23 cellular contexts compared by ENCODE assay signal in genomic region chr5:141704782-141705297, GRCh38. TPM values are rescaled to one million over a fixed set of nuclear protein-coding genes. Genes with fewer than 3 reads are reported as not detected.
DNase-seq lines count a peak whose midpoint lies in the region; ATAC-seq, FAIRE-seq and TF ChIP-seq lines count a peak whose summit lies in the region.
"Had no signal": no experiment of that assay in that cellular context is flagged by ENCODE, and none has a peak within 500 bp of the region (broad histone marks: within the 10 kb centered on the region; RNA-seq: fewer than 3 reads in every experiment).

No MANE protein-coding gene starts in this region.

- no peak overlapping the region for H3K4me3 ChIP-seq in HAP-1
- no peak overlapping the region for H3K4me3 ChIP-seq in Caco-2 (ENCODE audit: low read depth, low read length)
- H3K4me3 ChIP-seq: A549; BLaER1 treated with 17β-estradiol and CSF1 and Interleukin-3, amounts not matched to agents 10 nM and 100 nM; GM12878; GM23338 had no signal

- intact Hi-C loops in left colon (cut with DNase I, micrococcal nuclease) (loop anchor here (5.0 kb wide), 2 partner anchors 172 to 177 kb away; partner anchors contain the start of gene PCDH1 (in 1 of the 2)), Caco-2 (cut with micrococcal nuclease; ENCODE audit: unreplicated experiment) (loop anchor here (1.0 to 5.0 kb wide), 2 partner anchors 9 to 32 kb away; no protein-coding TSS in a partner anchor)

- H3K9me3 ChIP-seq in HAP-1 (no peaks in the 10 kb centered on the region), Caco-2 (no peaks in the 10 kb centered on the region)
- H3K9me3 ChIP-seq: A549; BE2C; BLaER1 treated with 17β-estradiol and CSF1 and Interleukin-3, amounts not matched to agents 10 nM and 100 nM had no signal

- H3K4me1 ChIP-seq in HAP-1 = no peaks in the 10 kb centered on the region; the same call in 1 of the 2 replicates
- peaks cover 15% of the 10 kb centered on the region for H3K4me1 ChIP-seq in Caco-2

- CTCF ChIA-PET in Caco-2 (lab: Charles Lee) = interaction anchor here (1.5 kb wide), 1 partner anchor 110 kb away, joined by 5 read pairs; no protein-coding TSS in a partner anchor

- H3K27ac Mint-ChIP-seq in Caco-2 (ENCODE audit: unreplicated experiment) = no peak overlapping the region
- H3K27ac Mint-ChIP-seq: CD14-positive monocyte; CD4-positive, alpha-beta T cell; CD8-positive, alpha-beta memory T cell; GM23338; H9 had no signal

- POLR2A ChIA-PET in Caco-2 (lab: Charles Lee) = no interaction called here

- no peaks in the 10 kb centered on the region for H3K36me3 Mint-ChIP-seq in Caco-2 (ENCODE audit: insufficient read depth, unreplicated experiment)
- H3K36me3 Mint-ChIP-seq: CD8-positive, alpha-beta memory T cell had no signal

- no TSS peak for BruUV-seq in Caco-2 (replicated peaks; lab: Mats Ljungman, UMichigan)

- ATAC-seq in left colon (peak; percentile 76), HG03439 (IDR thresholded peaks at IDR 0.05; ENCODE audit: unreplicated experiment) (no peak)
- ATAC-seq: A549, GM12878, GM23338 had no signal

- TF ChIP-seq POLR2A in GM12891 (IDR thresholded peaks at IDR 0.05; ENCODE audit: low read depth, low read length) = no peak

- H3K9me3 Mint-ChIP-seq in Caco-2 (ENCODE audit: unreplicated experiment) = no peaks in the 10 kb centered on the region
- H3K9me3 Mint-ChIP-seq: CD4-positive, alpha-beta T cell; GM23338; H9 had no signal

- H3K4me1 Mint-ChIP-seq in Caco-2 (ENCODE audit: low read depth, unreplicated experiment) = no peaks in the 10 kb centered on the region

- H3K36me3 ChIP-seq in HAP-1 (replicated peaks) (no peaks in the 10 kb centered on the region), Caco-2 (ENCODE audit: control insufficient read depth, insufficient read depth, low read length) (no peaks in the 10 kb centered on the region)
- H3K36me3 ChIP-seq: BE2C; BLaER1 treated with 17β-estradiol and CSF1 and Interleukin-3, amounts not matched to agents 10 nM and 100 nM had no signal

- DNase-seq in Caki2 (ENCODE audit: low read depth) (peak; percentile 40), GM12891 (ENCODE audit: insufficient read length, low spot score) (no peak), left colon (peak in 1 of 2 donors; percentile 50), superior temporal gyrus (ENCODE audit: extremely low spot score) (peak; percentile 32), HAP-1 (ENCODE audit: low spot score in 2 of 2) (no peak), Caco-2 (no peak)
- DNase-seq: 8988T; ACHN; AML-193; BE2C; CD4-positive, alpha-beta T cell; CD8-positive, alpha-beta memory T cell; DMS153; DND-41; GDM1; H9 had no signal

- in situ Hi-C loops in Caki2 (cut with HindIII; ENCODE audit: low pct_unique_long_range_greater_than_20kb, low sequenced_read_pairs) = no loop called here
- in situ Hi-C loops in HAP-1 (cut with MboI; ENCODE audit: low sequenced_read_pairs) = loop anchor here (5.0 kb wide), 1 partner anchor 172 kb away; the partner anchor contains the start of gene PCDH1

- H3K27me3 ChIP-seq in HAP-1 (ENCODE audit: low read depth) (no peaks in the 10 kb centered on the region; the same call in 1 of the 2 replicates), Caco-2 (replicated peaks; ENCODE audit: control insufficient read depth, insufficient read depth, low read length) (peaks cover 1% of the 10 kb centered on the region; the same call in 1 of the 2 replicates)
- H3K27me3 ChIP-seq: BE2C had no signal

- H3K4me3 Mint-ChIP-seq in Caco-2 (ENCODE audit: unreplicated experiment) = no peak overlapping the region
- H3K4me3 Mint-ChIP-seq: CD14-positive monocyte; CD4-positive, alpha-beta T cell; CD8-positive, alpha-beta memory T cell; GM23338; H9 had no signal

- peaks cover 7% of the 10 kb centered on the region for H3K27me3 Mint-ChIP-seq in Caco-2 (ENCODE audit: insufficient read depth, unreplicated experiment)

- peak; percentile 33 for FAIRE-seq in GM12891 (lab: Jason Lieb, UNC)
- FAIRE-seq: A549, GM12878, GM18507 had no signal

- TF ChIP-seq CTCF in Caco-2 (IDR thresholded peaks at IDR 0.05; ENCODE audit: insufficient read depth in 1 of 2, low read depth in 1 of 2, low read length in 1 of 2, severe bottlenecking in 1 of 2, unreplicated experiment in 1 of 2) = no peak

TF ChIP-seq in GM12891, 5 proteins besides CTCF, POLR2A, EP300 and RAD21:
- no peak for TF ChIP-seq TAF1 (IDR thresholded peaks at IDR 0.05; ENCODE audit: low read depth, low read length)
- no peak for TF ChIP-seq SPI1 (IDR thresholded peaks at IDR 0.05; ENCODE audit: low read depth, low read length)
- TF ChIP-seq PAX5 (IDR thresholded peaks at IDR 0.05; ENCODE audit: insufficient read depth, low read length, severe bottlenecking) = no peak
- no peak for TF ChIP-seq POU2F2 (IDR thresholded peaks at IDR 0.05; ENCODE audit: low read depth, low read length)
- TF ChIP-seq POLR2AphosphoS5 (IDR thresholded peaks at IDR 0.05; ENCODE audit: low read depth, low read length) = no peak

RNA-seq across cellular contexts. Expression of gene ARAP3, which starts 22.8 kb away (rescaled TPM):
- total RNA-seq in Caki2 (2014; rRNA removed; shearing (Covaris generic); ENCODE audit: low replicate concordance) = 10.6 and 11.8 TPM in 2 replicates
- polyA plus RNA-seq in GM12891 (2012; ENCODE audit: low read depth, missing spikeins) = not detected
- 1 to 10 TPM; 5.3 to 7.1 TPM for total RNA-seq in left colon
- total RNA-seq in Caco-2 (2022) = 6.3 and 7.5 TPM in 2 replicates

RNA-seq across cellular contexts. Expression of gene FCHSD1, which starts 53.6 kb away (rescaled TPM):
- 19.7 and 23.2 TPM in 2 replicates for total RNA-seq in Caki2 (2014; rRNA removed; shearing (Covaris generic); ENCODE audit: low replicate concordance)
- polyA plus RNA-seq in GM12891 (2012; ENCODE audit: low read depth, missing spikeins) = 17.5 TPM
- total RNA-seq in left colon = 10 to 100 TPM; 15.0 to 19.2 TPM
- 25.0 and 26.8 TPM in 2 replicates for total RNA-seq in Caco-2 (2022)

Comparison
In these comparisons a context has a peak if more than half of its experiments do, and no peak if none do; other contexts are left out.
1. DNase-seq: peak in Caki2 (single experiment) and superior temporal gyrus (single experiment); none in GM12891 (single experiment), HAP-1 (0 of 2) and Caco-2 (0 of 2).